ENCODE assay signal across 14 cellular contexts in the genomic region with DNA sequence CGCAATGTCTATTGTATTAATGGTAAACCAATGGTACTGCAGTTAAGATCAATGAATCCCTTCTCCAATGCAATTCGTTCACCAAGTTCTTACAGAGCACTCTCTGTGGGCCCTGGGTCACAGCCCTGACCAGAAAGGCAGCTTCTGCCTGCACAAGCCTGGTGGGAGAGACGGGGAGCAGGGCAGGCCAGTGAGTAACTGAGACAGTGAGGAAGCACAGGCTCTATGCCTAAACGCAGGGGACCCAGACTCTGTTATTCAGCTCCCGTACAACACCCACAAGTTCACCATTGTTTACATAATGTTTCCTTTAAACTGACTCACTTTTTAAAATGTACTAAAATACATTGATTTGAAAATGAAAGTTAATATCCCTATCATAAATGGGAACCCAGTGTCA. TPM values are rescaled to one million over a fixed set of nuclear protein-coding genes. Genes with fewer than 3 reads are reported as not detected.
A peak's percentile ranks its signal among the peaks of the same experiment; 100 is the strongest.
DNase-seq lines count a peak whose midpoint lies in the region; ATAC-seq and TF ChIP-seq lines count a peak whose summit lies in the region.
"Had no signal": no experiment of that assay in that cellular context is flagged by ENCODE, and none has a peak within 500 bp of the region (broad histone marks: within the 10 kb centered on the region; RNA-seq: fewer than 3 reads in every experiment).

No MANE protein-coding gene starts in this region.

- 60 to 71% (median 64%) methylated on average over 5 of the region's 5 CpGs for WGBS in spleen, 5 donors
- whole genome bisulfite sequencing in psoas muscle, 3 donors: 92 to 96% (median 92%) methylated on average over 5 of the region's 5 CpGs

- intact Hi-C loops in spleen (cut with DNase I; ENCODE audit: low total_unique reads): no loop called here
- intact Hi-C loops in psoas muscle (cut with DNase I): no loop called here

- TF ChIP-seq CTCF in WTC11 (IDR thresholded peaks at IDR 0.05) (no peak), spleen (IDR thresholded peaks at IDR 0.05 in 8 of 11, conservative IDR thresholded peaks at IDR 0.05 in 3 of 11) (no peak), psoas muscle (IDR thresholded peaks at IDR 0.05) (no peak)

- no peak for ATAC-seq in WTC11
- no peak for ATAC-seq in psoas muscle
- ATAC-seq: activated T-cell treated with anti-CD3 and anti-CD28 coated beads, Interleukin-2, amount 50 U/mL, for 72 hours had no signal

- H3K36me3 Mint-ChIP-seq in activated naive CD4-positive, alpha-beta T cell treated with anti-CD3 and anti-CD28 coated beads, Interleukin-2, amount 10 ng/mL, durations not matched to agents 7 days and 5 days: no peaks in the 10 kb centered on the region
- H3K36me3 Mint-ChIP-seq in WTC11: peaks cover 69% of the 10 kb centered on the region
- H3K36me3 Mint-ChIP-seq: immature natural killer cell had no signal

- H3K4me3 Mint-ChIP-seq in activated naive CD4-positive, alpha-beta T cell treated with anti-CD3 and anti-CD28 coated beads, Interleukin-2, amount 10 ng/mL, durations not matched to agents 7 days and 5 days: no peak overlapping the region
- no peak overlapping the region for H3K4me3 Mint-ChIP-seq in WTC11
- H3K4me3 Mint-ChIP-seq: nephron had no signal

- TF ChIP-seq POLR2A in spleen (IDR thresholded peaks at IDR 0.05): no peak

- CTCF ChIA-PET in activated naive CD4-positive, alpha-beta T cell treated with anti-CD3 and anti-CD28 coated beads, Interleukin-2, amount 10 ng/mL, durations not matched to agents 7 days and 5 days (lab: Charles Lee): no interaction called here
- CTCF ChIA-PET in WTC11 (lab: Charles Lee): interaction anchor here (0.9 to 3.1 kb wide), 4 partner anchors 9 to 127 kb away, joined by 3 to 22 read pairs (median 11); a partner anchor contains a TSS

- peak overlapping the region; percentile 5 for H3K27ac Mint-ChIP-seq in activated naive CD4-positive, alpha-beta T cell treated with anti-CD3 and anti-CD28 coated beads, Interleukin-2, amount 10 ng/mL, durations not matched to agents 7 days and 5 days
- peak overlapping the region; percentile 75 for H3K27ac Mint-ChIP-seq in WTC11
- H3K27ac Mint-ChIP-seq: activated T-cell treated with anti-CD3 and anti-CD28 coated beads, Interleukin-2, amount 50 U/mL, for 72 hours had no signal

- peaks cover 34% of the 10 kb centered on the region for H3K4me1 Mint-ChIP-seq in activated naive CD4-positive, alpha-beta T cell treated with anti-CD3 and anti-CD28 coated beads, Interleukin-2, amount 10 ng/mL, durations not matched to agents 7 days and 5 days
- peaks cover 11% of the 10 kb centered on the region for H3K4me1 Mint-ChIP-seq in WTC11

- POLR2A ChIA-PET in WTC11 (lab: Charles Lee): no interaction called here

- DNase-seq in activated naive CD4-positive, alpha-beta T cell treated with anti-CD3 and anti-CD28 coated beads, Interleukin-2, amount 10 ng/mL, durations not matched to agents 7 days and 5 days: no peak
- DNase-seq in activated naive CD4-positive, alpha-beta T cell treated with Interleukin-2 at 50 U/mL for 16 hours: no peak
- no peak for DNase-seq in WTC11 (ENCODE audit: low spot score)
- DNase-seq in hepatic stellate cell (ENCODE audit: low spot score): peak; percentile 46
- DNase-seq in spleen: no peak
- no peak for DNase-seq in psoas muscle
- no peak for DNase-seq in 8988T
- DNase-seq in AG08395 (ENCODE audit: low spot score): no peak
- DNase-seq: activated T-cell treated with anti-CD3 and anti-CD28 coated beads, Interleukin-2, amount 50 U/mL, for 72 hours; colonic mucosa; immature natural killer cell; stimulated activated CD4-positive, alpha-beta T cell treated with anti-CD3 and anti-CD28 coated beads, Interleukin-12 subunit alpha, Interleukin-12 subunit beta, amount 100 ng/mL, for 4 hours had no signal

- peaks cover 3% of the 10 kb centered on the region for H3K27me3 Mint-ChIP-seq in activated naive CD4-positive, alpha-beta T cell treated with anti-CD3 and anti-CD28 coated beads, Interleukin-2, amount 10 ng/mL, durations not matched to agents 7 days and 5 days
- H3K27me3 Mint-ChIP-seq in WTC11 (ENCODE audit: low read depth): no peaks in the 10 kb centered on the region

- H3K4me3 ChIP-seq in spleen (no peak overlapping the region), psoas muscle (no peak overlapping the region)
- H3K4me3 ChIP-seq: colonic mucosa, HAP-1 had no signal

- H3K27me3 ChIP-seq in spleen (replicated peaks in 1 of 7) (no peaks in the 10 kb centered on the region), psoas muscle (ENCODE audit: insufficient read depth in 3 of 3, low read length in 2 of 3) (no peaks in the 10 kb centered on the region)
- H3K27me3 ChIP-seq: colonic mucosa had no signal

- H3K36me3 ChIP-seq in spleen: peaks cover 0 to 37% (median 0%) of the 10 kb centered on the region in 6 donors
- no peaks in the 10 kb centered on the region for H3K36me3 ChIP-seq in psoas muscle (ENCODE audit: insufficient read depth in 1 of 2, low read depth in 1 of 2)
- H3K36me3 ChIP-seq: colonic mucosa, HAP-1 had no signal

- H3K9me3 Mint-ChIP-seq in activated naive CD4-positive, alpha-beta T cell treated with anti-CD3 and anti-CD28 coated beads, Interleukin-2, amount 10 ng/mL, durations not matched to agents 7 days and 5 days: no peaks in the 10 kb centered on the region
- H3K9me3 Mint-ChIP-seq in WTC11: no peaks in the 10 kb centered on the region
- H3K9me3 Mint-ChIP-seq: immature natural killer cell had no signal

- H3K27ac ChIP-seq in spleen (peak overlapping the region in 6 of 8 donors; percentile 42 to 78 (median 58)), psoas muscle (no peak overlapping the region)
- H3K27ac ChIP-seq: colonic mucosa had no signal

- H3K4me1 ChIP-seq in spleen (peaks cover 0 to 33% (median 25%) of the 10 kb centered on the region in 6 donors), psoas muscle (no peaks in the 10 kb centered on the region)
- H3K4me1 ChIP-seq: colonic mucosa, HAP-1 had no signal

- H3K9me3 ChIP-seq in spleen (no peaks in the 10 kb centered on the region), psoas muscle (no peaks in the 10 kb centered on the region)
- H3K9me3 ChIP-seq: colonic mucosa, HAP-1 had no signal

TF ChIP-seq in WTC11, 78 proteins besides CTCF, POLR2A, EP300 and RAD21:
- no peak for TF ChIP-seq TCF7 (CRISPR knock-in tag; IDR thresholded peaks at IDR 0.05; ENCODE audit: low read depth)
- TF ChIP-seq, protein P1, sequence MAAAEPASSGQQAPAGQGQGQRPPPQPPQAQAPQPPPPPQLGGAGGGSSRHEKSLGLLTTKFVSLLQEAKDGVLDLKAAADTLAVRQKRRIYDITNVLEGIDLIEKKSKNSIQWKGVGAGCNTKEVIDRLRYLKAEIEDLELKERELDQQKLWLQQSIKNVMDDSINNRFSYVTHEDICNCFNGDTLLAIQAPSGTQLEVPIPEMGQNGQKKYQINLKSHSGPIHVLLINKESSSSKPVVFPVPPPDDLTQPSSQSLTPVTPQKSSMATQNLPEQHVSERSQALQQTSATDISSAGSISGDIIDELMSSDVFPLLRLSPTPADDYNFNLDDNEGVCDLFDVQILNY (CRISPR knock-in tag; IDR thresholded peaks at IDR 0.05): no peak
- TF ChIP-seq IRF2 (CRISPR knock-in tag; IDR thresholded peaks at IDR 0.05; ENCODE audit: borderline replicate concordance, low read depth): no peak
- TF ChIP-seq, protein P2, sequence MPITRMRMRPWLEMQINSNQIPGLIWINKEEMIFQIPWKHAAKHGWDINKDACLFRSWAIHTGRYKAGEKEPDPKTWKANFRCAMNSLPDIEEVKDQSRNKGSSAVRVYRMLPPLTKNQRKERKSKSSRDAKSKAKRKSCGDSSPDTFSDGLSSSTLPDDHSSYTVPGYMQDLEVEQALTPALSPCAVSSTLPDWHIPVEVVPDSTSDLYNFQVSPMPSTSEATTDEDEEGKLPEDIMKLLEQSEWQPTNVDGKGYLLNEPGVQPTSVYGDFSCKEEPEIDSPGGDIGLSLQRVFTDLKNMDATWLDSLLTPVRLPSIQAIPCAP (CRISPR knock-in tag; IDR thresholded peaks at IDR 0.05): no peak
- TF ChIP-seq, protein P3, sequence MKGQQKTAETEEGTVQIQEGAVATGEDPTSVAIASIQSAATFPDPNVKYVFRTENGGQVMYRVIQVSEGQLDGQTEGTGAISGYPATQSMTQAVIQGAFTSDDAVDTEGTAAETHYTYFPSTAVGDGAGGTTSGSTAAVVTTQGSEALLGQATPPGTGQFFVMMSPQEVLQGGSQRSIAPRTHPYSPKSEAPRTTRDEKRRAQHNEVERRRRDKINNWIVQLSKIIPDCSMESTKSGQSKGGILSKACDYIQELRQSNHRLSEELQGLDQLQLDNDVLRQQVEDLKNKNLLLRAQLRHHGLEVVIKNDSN (CRISPR knock-in tag; IDR thresholded peaks at IDR 0.05): no peak
- no peak for TF ChIP-seq RORB (CRISPR knock-in tag; IDR thresholded peaks at IDR 0.05)

RNA-seq across cellular contexts. Expression of a gene that starts 40.5 kb away (rescaled TPM):
- total RNA-seq in WTC11 (2021) (33.0 to 39.7 TPM (median 33.4 TPM) in 3 replicates), spleen (100 to 1,000 TPM; 142 to 384 (median 170) TPM), psoas muscle (10 to 100 TPM; 45.8 to 93.6 (median 73.8) TPM)
- polyA plus RNA-seq in spleen (10 to 100 TPM; 37.8 to 94.0 (median 51.5) TPM), psoas muscle (100 to 1,000 TPM in 1 of 3 donors, 10 to 100 TPM in 2; 73.4 to 995 (median 75.3) TPM)
